Comparison of ENCODE assay signal across 8 cellular contexts in the genomic region with DNA sequence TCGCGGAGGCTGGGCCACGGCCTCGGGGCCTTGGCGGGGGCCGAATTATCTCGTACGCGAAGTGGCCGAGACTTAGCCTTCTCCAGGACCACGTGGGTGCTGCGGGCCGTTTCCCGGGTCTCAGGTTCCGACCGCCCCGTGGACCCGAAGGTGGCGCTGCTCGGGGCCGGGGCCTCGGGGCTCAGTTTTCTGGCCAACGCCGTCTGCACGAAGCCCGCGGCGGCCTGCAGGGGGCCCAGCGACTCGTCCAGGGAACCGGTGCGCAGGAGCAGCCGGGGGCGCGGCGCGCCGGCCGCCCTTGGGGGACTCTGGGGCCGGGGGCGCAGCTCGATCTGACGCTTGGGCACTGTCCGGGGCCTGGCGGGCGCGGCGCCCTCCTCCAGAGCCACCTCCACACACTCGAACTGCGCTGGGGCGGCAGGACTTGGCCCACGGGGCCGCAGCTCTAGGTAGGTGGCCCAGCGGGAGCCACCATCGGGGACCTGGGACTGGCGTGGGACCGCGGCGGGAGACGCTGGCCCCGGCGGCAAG. TPM values are rescaled to one million over a fixed set of nuclear protein-coding genes. Genes with fewer than 3 reads are reported as not detected.
DNase-seq lines count a peak whose midpoint lies in the region; ATAC-seq and TF ChIP-seq lines count a peak whose summit lies in the region.

No MANE protein-coding gene starts in this region.

- peak overlapping the region; percentile 99 for H3K4me3 Mint-ChIP-seq in activated CD4-positive, alpha-beta T cell treated with anti-CD3 and anti-CD28 coated beads, Interleukin-2, amount 10 ng/mL, durations not matched to agents 24 days and 14 days
- peak overlapping the region; percentile 82 to 89 (median 85) for H3K4me3 Mint-ChIP-seq in nephron
- no peak overlapping the region for H3K4me3 Mint-ChIP-seq in Calu3 (ENCODE audit: low read depth, unreplicated experiment)

- TF ChIP-seq CTCF in nephron (IDR thresholded peaks at IDR 0.05; ENCODE audit: unreplicated experiment in 3 of 3) (peak; percentile 54 to 57 (median 56)), Calu3 (IDR thresholded peaks at IDR 0.05; ENCODE audit: unreplicated experiment) (no peak)

- H3K9me3 Mint-ChIP-seq in activated CD4-positive, alpha-beta T cell treated with anti-CD3 and anti-CD28 coated beads, Interleukin-2, amount 10 ng/mL, durations not matched to agents 24 days and 14 days: no peaks in the 10 kb centered on the region
- H3K9me3 Mint-ChIP-seq in nephron (no peaks in the 10 kb centered on the region), Calu3 (ENCODE audit: low read depth, unreplicated experiment) (no peaks in the 10 kb centered on the region)

- peak overlapping the region; percentile 97 for H3K27ac Mint-ChIP-seq in activated CD4-positive, alpha-beta T cell treated with anti-CD3 and anti-CD28 coated beads, Interleukin-2, amount 10 ng/mL, durations not matched to agents 24 days and 14 days
- H3K27ac Mint-ChIP-seq in nephron: no peak overlapping the region
- no peak overlapping the region for H3K27ac Mint-ChIP-seq in Calu3 (ENCODE audit: unreplicated experiment)

- no peaks in the 10 kb centered on the region for H3K27me3 Mint-ChIP-seq in activated CD4-positive, alpha-beta T cell treated with anti-CD3 and anti-CD28 coated beads, Interleukin-2, amount 10 ng/mL, durations not matched to agents 24 days and 14 days
- H3K27me3 Mint-ChIP-seq in nephron (ENCODE audit: low read depth) (peaks cover 38% of the 10 kb centered on the region), Calu3 (ENCODE audit: unreplicated experiment) (no peaks in the 10 kb centered on the region)

- no peak for TF ChIP-seq POLR2A in erythroblast (IDR thresholded peaks at IDR 0.05; ENCODE audit: low read length)

- peaks cover 23% of the 10 kb centered on the region for H3K36me3 Mint-ChIP-seq in activated CD4-positive, alpha-beta T cell treated with anti-CD3 and anti-CD28 coated beads, Interleukin-2, amount 10 ng/mL, durations not matched to agents 24 days and 14 days (ENCODE audit: low read depth)
- H3K36me3 Mint-ChIP-seq in nephron (ENCODE audit: low read depth) (peaks cover 5% of the 10 kb centered on the region), Calu3 (ENCODE audit: insufficient read depth, unreplicated experiment) (peaks cover 22% of the 10 kb centered on the region)

- intact Hi-C loops in Right ventricle myocardium inferior (cut with DNase I) (loop anchor here (2.0 kb wide), 1 partner anchor 51 kb away; no protein-coding TSS in a partner anchor), cardiac septum (cut with DNase I) (loop anchor here (2.0 to 5.0 kb wide), 4 partner anchors 25 to 127 kb away; a partner anchor contains a TSS), Calu3 (cut with micrococcal nuclease; ENCODE audit: unreplicated experiment) (loop anchor here (5.0 kb wide), 1 partner anchor 52 kb away; a partner anchor contains a TSS)
- intact Hi-C loops in activated CD4-positive, alpha-beta T cell treated with anti-CD3 and anti-CD28 coated beads, Interleukin-2, amount 10 ng/mL, durations not matched to agents 24 days and 14 days (cut with micrococcal nuclease): loop anchor here (5.0 kb wide), 1 partner anchor 742 kb away; no protein-coding TSS in a partner anchor

- ATAC-seq in Right ventricle myocardium inferior: peak; percentile 36

- H3K4me1 Mint-ChIP-seq in activated CD4-positive, alpha-beta T cell treated with anti-CD3 and anti-CD28 coated beads, Interleukin-2, amount 10 ng/mL, durations not matched to agents 24 days and 14 days: peaks cover 46% of the 10 kb centered on the region
- H3K4me1 Mint-ChIP-seq in nephron (peaks cover 29% of the 10 kb centered on the region), Calu3 (ENCODE audit: low read depth, unreplicated experiment) (peaks cover 23% of the 10 kb centered on the region)

- no TSS peak for BruUV-seq in Calu3 (replicated peaks; lab: Mats Ljungman, UMichigan)

- CTCF ChIA-PET in Calu3 (lab: Charles Lee): no interaction called here

- DNase-seq in Right ventricle myocardium inferior (ENCODE audit: missing footprints): no peak
- no peak for DNase-seq in cardiac septum (ENCODE audit: low spot score)
- peak; percentile 90 for DNase-seq in activated CD4-positive, alpha-beta T cell treated with anti-CD3 and anti-CD28 coated beads, Interleukin-2, amount 10 ng/mL, durations not matched to agents 24 days and 14 days
- peak; percentile 12 to 27 for DNase-seq in erythroblast (lab: John Stamatoyannopoulos, UW)
- DNase-seq in NCI-H2081 (lab: John Stamatoyannopoulos, UW): no peak
- DNase-seq in Calu3: no peak
- no peak for DNase-seq in Ammon's horn (ENCODE audit: low spot score)

RNA-seq across cellular contexts. Expression of a gene that starts 0.7 kb away (rescaled TPM):
- total RNA-seq in Right ventricle myocardium inferior (49.3 TPM), cardiac septum (34.7 TPM), Calu3 (2022) (1.9 and 2.4 TPM in 2 replicates)
- total RNA-seq in activated CD4-positive, alpha-beta T cell treated with anti-CD3 and anti-CD28 coated beads, Interleukin-2, amount 10 ng/mL, durations not matched to agents 24 days and 14 days: 8.4 and 9.2 TPM in 2 replicates

RNA-seq across cellular contexts. Expression of a gene that starts 4.5 kb away (rescaled TPM):
- total RNA-seq in Right ventricle myocardium inferior (1.2 TPM), cardiac septum (0.51 TPM), Calu3 (2022) (0.24 TPM in 1 of 2 replicates, not detected in the other)
- total RNA-seq in activated CD4-positive, alpha-beta T cell treated with anti-CD3 and anti-CD28 coated beads, Interleukin-2, amount 10 ng/mL, durations not matched to agents 24 days and 14 days: 28.3 and 29.1 TPM in 2 replicates

RNA-seq across cellular contexts. Expression of a gene that starts 9.7 kb away (rescaled TPM):
- total RNA-seq in Right ventricle myocardium inferior (17.2 TPM), cardiac septum (12.4 TPM), Calu3 (2022) (5.1 and 6.8 TPM in 2 replicates)
- 4.2 TPM in 2 replicates for total RNA-seq in activated CD4-positive, alpha-beta T cell treated with anti-CD3 and anti-CD28 coated beads, Interleukin-2, amount 10 ng/mL, durations not matched to agents 24 days and 14 days

RNA-seq across cellular contexts. Expression of a gene that starts 11.1 kb away (rescaled TPM):
- total RNA-seq in Right ventricle myocardium inferior (not detected), cardiac septum (not detected), Calu3 (2022) (0.80 and 2.8 TPM in 2 replicates)
- total RNA-seq in activated CD4-positive, alpha-beta T cell treated with anti-CD3 and anti-CD28 coated beads, Interleukin-2, amount 10 ng/mL, durations not matched to agents 24 days and 14 days: 1.8 and 2.1 TPM in 2 replicates

RNA-seq across cellular contexts. Expression of a gene that starts 45.1 kb away (rescaled TPM):
- total RNA-seq in Right ventricle myocardium inferior: 7.9 TPM
- total RNA-seq in cardiac septum: 20.3 TPM
- 34.2 and 38.6 TPM in 2 replicates for total RNA-seq in activated CD4-positive, alpha-beta T cell treated with anti-CD3 and anti-CD28 coated beads, Interleukin-2, amount 10 ng/mL, durations not matched to agents 24 days and 14 days
- total RNA-seq in Calu3 (2022): 6.7 and 9.8 TPM in 2 replicates

Comparison
In these comparisons a context has a peak if more than half of its experiments do, and no peak if none do; other contexts are left out.
1. DNase-seq: peak in activated CD4-positive, alpha-beta T cell treated with anti-CD3 and anti-CD28 coated beads, Interleukin-2, amount 10 ng/mL, durations not matched to agents 24 days and 14 days (single experiment) and erythroblast (2 of 2); none in Right ventricle myocardium inferior (single experiment), cardiac septum (single experiment), NCI-H2081 (0 of 2), Calu3 (single experiment) and Ammon's horn (single experiment).
2. RNA of a gene that starts 4.5 kb away (total RNA-seq): 28.3 to 29.1 TPM in activated CD4-positive, alpha-beta T cell treated with anti-CD3 and anti-CD28 coated beads, Interleukin-2, amount 10 ng/mL, durations not matched to agents 24 days and 14 days; 1.2 TPM in Right ventricle myocardium inferior (single experiment), 0.51 TPM in cardiac septum (single experiment) and 0.24 TPM in Calu3; every median in the first group is over 10 times any median in the second.